In the genomic region with DNA sequence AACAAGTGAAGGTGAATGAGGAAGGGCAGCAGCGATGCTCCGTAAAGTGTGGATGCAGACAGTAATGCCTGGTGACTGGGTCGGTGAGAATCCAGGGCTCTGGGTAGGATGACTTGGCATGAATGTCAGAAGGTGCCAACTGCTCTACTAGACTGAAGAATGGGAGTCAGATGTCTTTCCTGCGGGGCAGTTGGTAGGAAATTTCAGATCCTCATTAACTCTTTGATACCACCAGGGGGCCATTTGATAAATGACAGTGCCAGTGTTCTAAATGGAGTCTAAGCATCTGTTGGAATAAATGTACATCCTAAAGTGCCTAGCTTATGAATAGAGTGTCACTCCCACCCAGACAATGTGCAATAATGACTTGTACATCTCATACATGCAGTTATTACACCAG, we compare ENCODE assay signal across 16 cellular contexts.
DNase-seq lines count a peak whose midpoint lies in the region; ATAC-seq, FAIRE-seq and TF ChIP-seq lines count a peak whose summit lies in the region.
"Had no signal": no experiment of that assay in that cellular context is flagged by ENCODE, and none has a peak within 500 bp of the region (broad histone marks: within the 10 kb centered on the region; RNA-seq: fewer than 3 reads in every experiment).

No MANE protein-coding gene starts in this region.

- TF ChIP-seq CTCF in SK-N-SH (IDR thresholded peaks at IDR 0.05): peak; percentile 35; the same call in 1 of the 2 replicates
- TF ChIP-seq CTCF in astrocyte (IDR thresholded peaks at IDR 0.05; ENCODE audit: insufficient read depth, low read depth, low read length): peak; percentile 18

- H3K79me2 ChIP-seq in SK-N-SH (ENCODE audit: insufficient read depth) (no peaks in the 10 kb centered on the region), astrocyte (ENCODE audit: insufficient read depth, low read length) (no peaks in the 10 kb centered on the region)

- H3K4me3 ChIP-seq in SK-N-SH (ENCODE audit: low read depth in 2 of 2, low read length in 1 of 2) (no peak overlapping the region), astrocyte (ENCODE audit: insufficient read depth, low read depth, low read length) (no peak overlapping the region)
- H3K4me3 ChIP-seq: pancreas, uterus had no signal

- no peak for FAIRE-seq in astrocyte (lab: Jason Lieb, UNC)
- FAIRE-seq: pancreas had no signal

- H3K27me3 Mint-ChIP-seq in astrocyte (ENCODE audit: low read depth, unreplicated experiment): no peaks in the 10 kb centered on the region
- H3K27me3 Mint-ChIP-seq in activated T-helper 17 cell treated with anti-CD3 and anti-CD28 coated beads, Interleukin-2, amount 50 U/mL, for 72 hours: peaks cover 5% of the 10 kb centered on the region
- H3K27me3 Mint-ChIP-seq: central memory CD8-positive, alpha-beta T cell had no signal

- CTCF ChIA-PET in SK-N-SH (lab: Yijun Ruan, JAX): interaction anchor here (1.6 to 7.6 kb wide), 2 partner anchors 11 to 13 kb away, joined by 3 to 48 read pairs; no protein-coding TSS in a partner anchor

- H3K9me2 ChIP-seq in SK-N-SH: no peaks in the 10 kb centered on the region

- no peak overlapping the region for H3K4me3 Mint-ChIP-seq in astrocyte (ENCODE audit: unreplicated experiment)
- H3K4me3 Mint-ChIP-seq in activated T-helper 17 cell treated with anti-CD3 and anti-CD28 coated beads, Interleukin-2, amount 50 U/mL, for 72 hours: no peak overlapping the region
- H3K4me3 Mint-ChIP-seq: central memory CD8-positive, alpha-beta T cell had no signal

- no peak for TF ChIP-seq EP300 in SK-N-SH (IDR thresholded peaks at IDR 0.05; ENCODE audit: borderline replicate concordance in 1 of 2, low read depth in 1 of 2, low read length in 1 of 2)

- no peak for TF ChIP-seq RAD21 in SK-N-SH (IDR thresholded peaks at IDR 0.05; ENCODE audit: low read length)

- no peaks in the 10 kb centered on the region for H3K9me3 Mint-ChIP-seq in astrocyte (ENCODE audit: unreplicated experiment)
- H3K9me3 Mint-ChIP-seq in activated T-helper 17 cell treated with anti-CD3 and anti-CD28 coated beads, Interleukin-2, amount 50 U/mL, for 72 hours: no peaks in the 10 kb centered on the region
- H3K9me3 Mint-ChIP-seq: central memory CD8-positive, alpha-beta T cell had no signal

- POLR2A ChIA-PET in SK-N-SH (lab: Yijun Ruan, JAX): no interaction called here

- peaks cover 0 to 3% of the 10 kb centered on the region in 2 experiments; a peak in 2 of 4 replicates for H3K4me1 ChIP-seq in SK-N-SH (ENCODE audit: control insufficient read depth in 1 of 2, insufficient read depth in 2 of 2, low read depth in 1 of 2, low read length in 1 of 2)
- H3K4me1 ChIP-seq in astrocyte (ENCODE audit: insufficient read depth, low read length): no peaks in the 10 kb centered on the region
- H3K4me1 ChIP-seq: pancreas, uterus had no signal

- H3K4me2 ChIP-seq in SK-N-SH (no peak overlapping the region), astrocyte (ENCODE audit: low read length) (no peak overlapping the region)

- H2AFZ ChIP-seq in SK-N-SH (ENCODE audit: low read depth) (no peak overlapping the region), astrocyte (ENCODE audit: low read depth, low read length) (no peak overlapping the region)

- H3K27ac ChIP-seq in SK-N-SH (ENCODE audit: low read depth in 2 of 2, low read length in 1 of 2) (no peak overlapping the region), astrocyte (ENCODE audit: low read depth, low read length) (no peak overlapping the region)
- H3K27ac ChIP-seq: pancreas, uterus had no signal

- H3K4me1 Mint-ChIP-seq in astrocyte (ENCODE audit: low read depth, unreplicated experiment): peaks cover 10% of the 10 kb centered on the region
- H3K4me1 Mint-ChIP-seq in activated T-helper 17 cell treated with anti-CD3 and anti-CD28 coated beads, Interleukin-2, amount 50 U/mL, for 72 hours: no peaks in the 10 kb centered on the region
- H3K4me1 Mint-ChIP-seq: central memory CD8-positive, alpha-beta T cell had no signal

- H3K27ac Mint-ChIP-seq in astrocyte (ENCODE audit: unreplicated experiment): no peak overlapping the region
- H3K27ac Mint-ChIP-seq in activated T-helper 17 cell treated with anti-CD3 and anti-CD28 coated beads, Interleukin-2, amount 50 U/mL, for 72 hours: no peak overlapping the region

- DNase-seq in SK-N-SH (no peak), NCI-H2081 treated with DMSO at 0.1 percent for 48 hours (lab: John Stamatoyannopoulos, UW) (peak; percentile 39), astrocyte (ENCODE audit: low read depth) (no peak), NCI-H2029 (lab: John Stamatoyannopoulos, UW) (no peak), superior temporal gyrus (ENCODE audit: extremely low spot score) (no peak)
- DNase-seq: activated CD4-positive, alpha-beta T cell treated with anti-CD3 and anti-CD28 coated beads, Interleukin-2, amount 50 U/mL, for 48 hours; activated gamma-delta T cell treated with Interleukin-2 at 50 U/mL for 16 hours; GF-D8; NCI-H510A; pancreas; stimulated activated CD4-positive, alpha-beta T cell treated with anti-CD3 and anti-CD28 coated beads, Interleukin-1b, Interleukin-23, amount 100 ng/mL, for 48 hours; uterus had no signal

- H3F3A ChIP-seq in SK-N-SH (replicated peaks; ENCODE audit: insufficient read depth): no peaks in the 10 kb centered on the region

- H3K27me3 ChIP-seq in SK-N-SH (ENCODE audit: insufficient read depth) (no peaks in the 10 kb centered on the region), astrocyte (ENCODE audit: insufficient read depth, low read length) (no peaks in the 10 kb centered on the region)
- H3K27me3 ChIP-seq: pancreas, uterus had no signal

- no peak for ATAC-seq in SK-N-SH treated with all-trans-retinoic acid at 6 μM for 48 hours
- no peak for ATAC-seq in GM18868 (IDR thresholded peaks at IDR 0.05; ENCODE audit: unreplicated experiment)
- ATAC-seq in activated T-helper 17 cell treated with anti-CD3 and anti-CD28 coated beads, Interleukin-2, amount 50 U/mL, for 72 hours (replicated peaks): no peak
- ATAC-seq: pancreas had no signal

- H4K20me1 ChIP-seq in SK-N-SH (ENCODE audit: insufficient read depth) (no peaks in the 10 kb centered on the region), astrocyte (ENCODE audit: insufficient read depth, low read length) (no peaks in the 10 kb centered on the region)

- H3K36me3 ChIP-seq in SK-N-SH (replicated peaks in 1 of 2; ENCODE audit: control insufficient read depth in 1 of 2, insufficient read depth in 2 of 2, low read length in 1 of 2): no peaks in the 10 kb centered on the region
- H3K36me3 ChIP-seq in astrocyte (ENCODE audit: insufficient read depth, low read length): no peaks in the 10 kb centered on the region
- H3K36me3 ChIP-seq: pancreas, uterus had no signal

- no peaks in the 10 kb centered on the region for H3K9me3 ChIP-seq in SK-N-SH
- no peaks in the 10 kb centered on the region for H3K9me3 ChIP-seq in astrocyte (ENCODE audit: insufficient read depth, low read depth, low read length)
- H3K9me3 ChIP-seq: pancreas, uterus had no signal

- H3K36me3 Mint-ChIP-seq in astrocyte (ENCODE audit: low read depth, unreplicated experiment): no peaks in the 10 kb centered on the region
- no peaks in the 10 kb centered on the region for H3K36me3 Mint-ChIP-seq in activated T-helper 17 cell treated with anti-CD3 and anti-CD28 coated beads, Interleukin-2, amount 50 U/mL, for 72 hours (ENCODE audit: low read depth)

- 75% methylated on average over 4 of the region's 4 CpGs for WGBS in SK-N-SH (ENCODE audit: low lambda C conversion rate)

- H3K9ac ChIP-seq in SK-N-SH (no peak overlapping the region), astrocyte (ENCODE audit: low read length) (no peak overlapping the region)

TF ChIP-seq in SK-N-SH, 30 proteins besides CTCF, POLR2A, EP300 and RAD21 (continues in another document):
- TF ChIP-seq FOXJ3 (CRISPR knock-in tag; IDR thresholded peaks at IDR 0.05) (no peak), FOSL2 (IDR thresholded peaks at IDR 0.05; ENCODE audit: borderline replicate concordance, low read depth) (no peak), SIN3A (IDR thresholded peaks at IDR 0.05; ENCODE audit: borderline replicate concordance, low read depth, low read length) (no peak)
- TF ChIP-seq, protein P1, sequence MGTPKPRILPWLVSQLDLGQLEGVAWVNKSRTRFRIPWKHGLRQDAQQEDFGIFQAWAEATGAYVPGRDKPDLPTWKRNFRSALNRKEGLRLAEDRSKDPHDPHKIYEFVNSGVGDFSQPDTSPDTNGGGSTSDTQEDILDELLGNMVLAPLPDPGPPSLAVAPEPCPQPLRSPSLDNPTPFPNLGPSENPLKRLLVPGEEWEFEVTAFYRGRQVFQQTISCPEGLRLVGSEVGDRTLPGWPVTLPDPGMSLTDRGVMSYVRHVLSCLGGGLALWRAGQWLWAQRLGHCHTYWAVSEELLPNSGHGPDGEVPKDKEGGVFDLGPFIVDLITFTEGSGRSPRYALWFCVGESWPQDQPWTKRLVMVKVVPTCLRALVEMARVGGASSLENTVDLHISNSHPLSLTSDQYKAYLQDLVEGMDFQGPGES (IDR thresholded peaks at IDR 0.05; ENCODE audit: low read depth, low read length): no peak

TF ChIP-seq in SK-N-SH treated with all-trans-retinoic acid at 6 μM for 48 hours, 23 proteins besides CTCF, POLR2A, EP300 and RAD21:
- TF ChIP-seq ZNF70 (CRISPR knock-in tag; IDR thresholded peaks at IDR 0.05): no peak
- no peak for TF ChIP-seq ARNTL (CRISPR knock-in tag; IDR thresholded peaks at IDR 0.05; ENCODE audit: borderline replicate concordance, low read depth)
- TF ChIP-seq SNAI2 (CRISPR knock-in tag; IDR thresholded peaks at IDR 0.05): no peak
